1 cellular context compared by ENCODE assay signal in the genomic region with DNA sequence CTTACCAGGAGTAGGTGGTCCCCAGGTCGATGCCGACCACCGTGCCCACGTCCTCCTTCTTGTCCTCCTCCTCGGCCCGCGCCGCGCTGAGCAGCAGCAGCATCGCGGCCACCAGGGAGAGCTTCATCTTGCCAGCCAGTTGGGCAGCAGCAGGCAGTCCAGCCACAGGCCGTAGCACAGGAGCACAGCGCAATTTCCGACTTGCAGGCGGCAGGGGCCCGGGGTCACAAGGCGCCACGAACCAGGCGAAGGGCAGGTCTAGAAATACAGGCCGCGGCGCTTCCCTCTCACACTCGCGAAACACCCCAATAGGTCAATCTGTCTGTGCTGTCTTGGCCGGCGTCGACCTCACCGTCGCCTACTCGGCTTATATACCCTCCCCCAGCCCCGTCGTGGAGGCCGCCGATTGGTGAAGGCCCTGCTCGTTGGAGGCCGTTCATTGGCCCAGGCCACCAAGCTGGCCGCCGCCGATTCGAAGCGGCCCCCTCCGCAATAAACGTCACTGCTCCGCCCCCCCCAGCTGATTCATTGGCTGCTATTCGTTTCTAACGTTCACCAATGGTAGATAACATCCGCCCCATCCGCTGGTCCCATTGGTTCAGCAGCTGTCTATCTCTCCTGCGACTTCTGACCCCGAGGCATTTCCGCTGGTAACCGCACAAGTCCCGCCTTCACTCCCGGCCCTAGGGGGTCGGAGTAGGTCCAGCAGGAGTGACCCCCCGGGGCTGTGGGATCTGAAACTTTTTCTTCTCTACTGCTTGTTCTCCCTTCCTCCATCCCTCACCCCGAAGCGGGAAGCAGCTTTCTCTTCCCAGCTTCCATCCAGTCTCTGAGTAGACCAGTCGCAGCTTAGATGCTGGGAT.
A peak's percentile ranks its signal among the peaks of the same experiment; 100 is the strongest.
TF ChIP-seq lines count a peak whose summit lies in the region.

A gene (minus strand): TSS at position 344 of the 863 bp plus-strand sequence. CDS start 217 bp downstream, at position 127.

TF ChIP-seq in SK-N-SH, 30 proteins besides CTCF, POLR2A, EP300 and RAD21 (continued from another document):
- TF ChIP-seq, protein P1, sequence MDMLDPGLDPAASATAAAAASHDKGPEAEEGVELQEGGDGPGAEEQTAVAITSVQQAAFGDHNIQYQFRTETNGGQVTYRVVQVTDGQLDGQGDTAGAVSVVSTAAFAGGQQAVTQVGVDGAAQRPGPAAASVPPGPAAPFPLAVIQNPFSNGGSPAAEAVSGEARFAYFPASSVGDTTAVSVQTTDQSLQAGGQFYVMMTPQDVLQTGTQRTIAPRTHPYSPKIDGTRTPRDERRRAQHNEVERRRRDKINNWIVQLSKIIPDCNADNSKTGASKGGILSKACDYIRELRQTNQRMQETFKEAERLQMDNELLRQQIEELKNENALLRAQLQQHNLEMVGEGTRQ (IDR thresholded peaks at IDR 0.05; ENCODE audit: borderline replicate concordance, low read depth, low read length), result no peak
- TF ChIP-seq CHD2 (IDR thresholded peaks at IDR 0.05; ENCODE audit: low read length, partially characterized antibody), result peak; percentile 94
- TF ChIP-seq RXRA (IDR thresholded peaks at IDR 0.05; ENCODE audit: borderline replicate concordance, low read depth), result no peak
- peak; percentile 93 for TF ChIP-seq GABPA (IDR thresholded peaks at IDR 0.05; ENCODE audit: low read depth)
- no peak for TF ChIP-seq ELF1 (IDR thresholded peaks at IDR 0.05)
- TF ChIP-seq, protein P2, sequence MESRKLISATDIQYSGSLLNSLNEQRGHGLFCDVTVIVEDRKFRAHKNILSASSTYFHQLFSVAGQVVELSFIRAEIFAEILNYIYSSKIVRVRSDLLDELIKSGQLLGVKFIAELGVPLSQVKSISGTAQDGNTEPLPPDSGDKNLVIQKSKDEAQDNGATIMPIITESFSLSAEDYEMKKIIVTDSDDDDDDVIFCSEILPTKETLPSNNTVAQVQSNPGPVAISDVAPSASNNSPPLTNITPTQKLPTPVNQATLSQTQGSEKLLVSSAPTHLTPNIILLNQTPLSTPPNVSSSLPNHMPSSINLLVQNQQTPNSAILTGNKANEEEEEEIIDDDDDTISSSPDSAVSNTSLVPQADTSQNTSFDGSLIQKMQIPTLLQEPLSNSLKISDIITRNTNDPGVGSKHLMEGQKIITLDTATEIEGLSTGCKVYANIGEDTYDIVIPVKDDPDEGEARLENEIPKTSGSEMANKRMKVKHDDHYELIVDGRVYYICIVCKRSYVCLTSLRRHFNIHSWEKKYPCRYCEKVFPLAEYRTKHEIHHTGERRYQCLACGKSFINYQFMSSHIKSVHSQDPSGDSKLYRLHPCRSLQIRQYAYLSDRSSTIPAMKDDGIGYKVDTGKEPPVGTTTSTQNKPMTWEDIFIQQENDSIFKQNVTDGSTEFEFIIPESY (IDR thresholded peaks at IDR 0.05; ENCODE audit: borderline replicate concordance, low read depth), result no peak
- peak; percentile 45; the same call in 1 of the 2 replicates for TF ChIP-seq YY1 (IDR thresholded peaks at IDR 0.05; ENCODE audit: low read depth)
- peak; percentile 91; the same call in 1 of the 2 replicates for TF ChIP-seq SIN3A (IDR thresholded peaks at IDR 0.05; ENCODE audit: borderline replicate concordance, low read depth, low read length)
- TF ChIP-seq RFX5 (IDR thresholded peaks at IDR 0.05; ENCODE audit: low read length), result peak; percentile 84
TF ChIP-seq in SK-N-SH: peak in this region for 12.
